8 cellular contexts compared by ENCODE assay signal in genomic region chr3:15207836-15208504, GRCh38. TPM values are rescaled to one million over a fixed set of nuclear protein-coding genes. Genes with fewer than 3 reads are reported as not detected.
A peak's percentile ranks its signal among the peaks of the same experiment; 100 is the strongest.
DNase-seq lines count a peak whose midpoint lies in the region; ATAC-seq and TF ChIP-seq lines count a peak whose summit lies in the region.

No MANE protein-coding gene starts in this region.

- DNase-seq in GM06990 (ENCODE audit: extremely low read depth, insufficient read length) (no peak), RWPE2 (ENCODE audit: low spot score) (no peak), erythroblast (lab: John Stamatoyannopoulos, UW) (peak; percentile 8 to 37), ACHN (no peak)

- no peaks in the 10 kb centered on the region for H3K9me3 ChIP-seq in RWPE2 (ENCODE audit: severe bottlenecking)

- peak overlapping the region; percentile 93 for H3K4me3 ChIP-seq in GM06990 (replicated peaks; ENCODE audit: low read depth, low read length)
- peak overlapping the region; percentile 99 for H3K4me3 ChIP-seq in RWPE2 (ENCODE audit: severe bottlenecking)
- H3K4me3 ChIP-seq in rectal smooth muscle tissue (ENCODE audit: low read length), result peak overlapping the region; percentile 97

- in situ Hi-C loops in ACHN (cut with HindIII; ENCODE audit: low pct_ligation_motif_present, low pct_unique_long_range_greater_than_20kb, low sequenced_read_pairs), result no loop called here

- H3K27ac ChIP-seq in RWPE2 (ENCODE audit: poor library complexity, severe bottlenecking) (no peak overlapping the region), rectal smooth muscle tissue (ENCODE audit: low read depth, low read length) (peak overlapping the region; percentile 55)

- no peaks in the 10 kb centered on the region for H3K27me3 ChIP-seq in GM06990 (replicated peaks; ENCODE audit: control insufficient read depth, insufficient read depth, low read length)
- H3K27me3 ChIP-seq in RWPE2 (ENCODE audit: insufficient read depth, poor library complexity, severe bottlenecking), result no peaks in the 10 kb centered on the region
- H3K27me3 ChIP-seq in rectal smooth muscle tissue (ENCODE audit: control insufficient read depth, insufficient read depth, low read length), result no peaks in the 10 kb centered on the region

- no peak for TF ChIP-seq CTCF in GM06990 (IDR thresholded peaks at IDR 0.05; ENCODE audit: insufficient read depth, low read length, poor library complexity, severe bottlenecking)
- no peak for TF ChIP-seq CTCF in RWPE2 (IDR thresholded peaks at IDR 0.05; ENCODE audit: poor library complexity, severe bottlenecking)

- no peaks in the 10 kb centered on the region for H3K4me1 ChIP-seq in RWPE2 (ENCODE audit: insufficient read depth, poor library complexity, severe bottlenecking)
- H3K4me1 ChIP-seq in rectal smooth muscle tissue (ENCODE audit: control insufficient read depth, insufficient read depth, low read length), result peaks cover 14% of the 10 kb centered on the region

- no peak overlapping the region for H3K9ac ChIP-seq in rectal smooth muscle tissue (ENCODE audit: low read length)

- ATAC-seq in RWPE2 (ENCODE audit: low read depth) (no peak), GM19035 (IDR thresholded peaks at IDR 0.05; ENCODE audit: unreplicated experiment) (no peak), esophagus mucosa (no peak), HG02763 (IDR thresholded peaks at IDR 0.05; ENCODE audit: unreplicated experiment) (no peak)

- H3K36me3 ChIP-seq in GM06990 (ENCODE audit: control insufficient read depth, insufficient read depth, low read length) (no peaks in the 10 kb centered on the region), RWPE2 (ENCODE audit: low read depth) (peaks cover 45% of the 10 kb centered on the region), rectal smooth muscle tissue (ENCODE audit: control insufficient read depth, insufficient read depth, low read length) (peaks cover 3% of the 10 kb centered on the region)

- TF ChIP-seq POLR2A in erythroblast (IDR thresholded peaks at IDR 0.05; ENCODE audit: low read length), result no peak

RNA-seq across cellular contexts. Expression of gene CAPN7, which starts 1.9 kb away (rescaled TPM):
- total RNA-seq in esophagus mucosa, result 21.5 TPM

Comparison
In these comparisons a context has a peak if more than half of its experiments do, and no peak if none do; other contexts are left out.
1. DNase-seq: peak in erythroblast (2 of 2); none in GM06990 (single experiment), RWPE2 (single experiment) and ACHN (single experiment).
2. Peak in every context shown above with its lines, with median percentiles within 50 percentile points of each other: H3K4me3 ChIP-seq.